In the genomic region with DNA sequence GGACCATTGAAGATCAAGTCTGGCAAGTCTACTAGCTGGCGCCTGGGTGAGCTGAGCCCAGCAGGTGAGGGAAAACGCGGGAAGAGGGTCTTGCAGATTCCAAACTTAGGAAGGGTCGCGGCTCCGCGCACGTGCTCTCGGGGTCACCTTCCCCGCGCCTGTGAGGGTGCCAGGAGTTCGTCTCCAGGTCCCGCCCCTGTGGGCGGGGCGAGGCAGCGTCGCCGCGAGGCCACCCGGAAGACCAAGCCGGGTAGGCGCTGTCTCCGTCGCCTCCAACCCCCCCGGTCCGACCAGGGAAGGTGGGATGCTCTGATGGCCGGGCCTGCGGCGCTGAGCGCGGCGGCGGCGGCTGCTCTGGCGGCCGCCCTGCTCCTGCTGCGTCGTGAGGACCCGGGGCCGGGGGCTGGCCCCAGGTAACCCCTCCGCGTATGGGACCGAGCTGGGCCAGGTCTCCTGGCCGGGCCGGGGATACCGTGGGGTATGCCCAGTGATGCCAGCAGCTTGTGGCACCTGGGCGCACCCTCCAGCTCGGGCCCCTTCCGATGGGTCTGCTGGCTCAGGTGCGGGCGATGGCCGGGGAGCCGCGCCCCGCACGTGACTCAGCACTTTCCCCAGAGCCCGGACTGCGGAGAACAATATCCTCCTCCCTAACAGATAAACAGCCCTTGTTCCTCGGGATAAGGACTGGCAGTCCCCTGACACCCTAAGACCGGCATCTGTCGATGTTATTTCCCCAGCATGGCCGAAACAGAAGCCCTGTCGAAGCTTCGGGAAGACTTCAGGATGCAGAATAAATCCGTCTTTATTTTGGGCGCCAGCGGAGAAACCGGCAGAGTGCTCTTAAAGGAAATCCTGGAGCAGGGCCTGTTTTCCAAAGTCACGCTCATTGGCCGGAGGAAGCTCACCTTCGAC, we compare ENCODE assay signal across 8 cellular contexts. TPM values are rescaled to one million over a fixed set of nuclear protein-coding genes. Genes with fewer than 3 reads are reported as not detected.
DNase-seq lines count a peak whose midpoint lies in the region; FAIRE-seq and TF ChIP-seq lines count a peak whose summit lies in the region.

A gene (plus strand): TSS at position 215 of the 912 bp plus-strand sequence. CDS start 524 bp downstream, at position 739.

- DNase-seq in GM10266 (ENCODE audit: extremely low spot score) (peak; percentile 85), H54 (ENCODE audit: insufficient read length, low spot score) (no peak), NAMALWA (ENCODE audit: low spot score) (peak; percentile 43), cerebellum (ENCODE audit: low spot score) (peak; percentile 62), kidney tubule cell (ENCODE audit: low spot score) (peak; percentile 59), GF-D8 (lab: John Stamatoyannopoulos, UW) (no peak)
- peak; percentile 83 for DNase-seq in activated CD4-positive, CD25-positive, alpha-beta regulatory T cell treated with anti-CD3 and anti-CD28 coated beads, Interleukin-2, amount 50 U/mL, for 72 hours
- DNase-seq in stimulated activated CD4-positive, alpha-beta T cell treated with anti-CD3 and anti-CD28 coated beads, Interleukin-15, amount 100 ng/mL, for 48 hours (ENCODE audit: low read depth in 2 of 2): peak; percentile 29 to 62

- TF ChIP-seq POLR2A in H54 (IDR thresholded peaks at IDR 0.05; ENCODE audit: low read depth, low read length): peak; percentile 50

- no peak for TF ChIP-seq CTCF in GM10266 (IDR thresholded peaks at IDR 0.05; ENCODE audit: control insufficient read depth, insufficient read depth, low read depth, missing control alignments)

- no peak for FAIRE-seq in H54 (lab: Jason Lieb, UNC)

RNA-seq across cellular contexts. Expression of the gene that starts here (rescaled TPM):
- total RNA-seq in cerebellum: 0.91 TPM

Comparison
In these comparisons a context has a peak if more than half of its experiments do, and no peak if none do; other contexts are left out.
1. Peak in DNase-seq in cerebellum; RNA of the gene not detected or under 1 TPM.
2. DNase-seq: peak in GM10266 (single experiment), NAMALWA (single experiment), activated CD4-positive, CD25-positive, alpha-beta regulatory T cell treated with anti-CD3 and anti-CD28 coated beads, Interleukin-2, amount 50 U/mL, for 72 hours (single experiment), kidney tubule cell (single experiment) and stimulated activated CD4-positive, alpha-beta T cell treated with anti-CD3 and anti-CD28 coated beads, Interleukin-15, amount 100 ng/mL, for 48 hours (2 of 2); none in H54 (single experiment) and GF-D8 (single experiment).